ENCODE assay signal across 8 cellular contexts in genomic region chr5:159010611-159011497, GRCh38.
DNase-seq lines count a peak whose midpoint lies in the region; ATAC-seq and TF ChIP-seq lines count a peak whose summit lies in the region.

No MANE protein-coding gene starts in this region.

- no peaks in the 10 kb centered on the region for H3K9me3 ChIP-seq in thyroid gland

- no peaks in the 10 kb centered on the region for H3K27me3 ChIP-seq in thyroid gland

- intact Hi-C loops in thyroid gland (cut with DNase I): no loop called here

- H3K4me3 ChIP-seq in fibroblast of the aortic adventitia (ENCODE audit: low read depth, low read length) (peak overlapping the region; percentile 4), thyroid gland (replicated peaks in 1 of 3) (no peak overlapping the region)

- TF ChIP-seq CTCF in fibroblast of the aortic adventitia (IDR thresholded peaks at IDR 0.05; ENCODE audit: insufficient read depth, low read length): no peak
- TF ChIP-seq CTCF in thyroid gland (IDR thresholded peaks at IDR 0.05): no peak

- H3K36me3 ChIP-seq in thyroid gland: no peaks in the 10 kb centered on the region

- DNase-seq in GM03348 (ENCODE audit: low spot score) (peak; percentile 37), fibroblast of the aortic adventitia (ENCODE audit: low read depth) (peak; percentile 51), thyroid gland (no peak), OCI-M2 (lab: John Stamatoyannopoulos, UW; ENCODE audit: unreplicated experiment) (no peak), NCI-H524 treated with DMSO at 0.1 percent for 48 hours (lab: John Stamatoyannopoulos, UW) (no peak), NCI-H69 (lab: John Stamatoyannopoulos, UW) (no peak)

- ATAC-seq in GM19467 (IDR thresholded peaks at IDR 0.05; ENCODE audit: unreplicated experiment) (peak; percentile 93), HG03469 (IDR thresholded peaks at IDR 0.05; ENCODE audit: unreplicated experiment) (peak; percentile 79)

- 51 to 52% methylated on average over 16 of the region's 16 CpGs for WGBS in thyroid gland, 2 donors

- H3K27ac ChIP-seq in thyroid gland: peak overlapping the region; percentile 35 to 64 (median 41)

- no peak for TF ChIP-seq POLR2A in thyroid gland (IDR thresholded peaks at IDR 0.05)

- H3K4me1 ChIP-seq in thyroid gland: peaks cover 5 to 12% of the 10 kb centered on the region in 2 donors

Comparison
In these comparisons a context has a peak if more than half of its experiments do, and no peak if none do; other contexts are left out.
1. DNase-seq: peak in GM03348 (single experiment) and fibroblast of the aortic adventitia (single experiment); none in thyroid gland (0 of 2), OCI-M2 (single experiment), NCI-H524 treated with DMSO at 0.1 percent for 48 hours (single experiment) and NCI-H69 (single experiment).